8 cellular contexts compared by ENCODE assay signal in genomic region chr12:109863961-109864712, GRCh38. TPM values are rescaled to one million over a fixed set of nuclear protein-coding genes. Genes with fewer than 3 reads are reported as not detected.
DNase-seq lines count a peak whose midpoint lies in the region; ATAC-seq and TF ChIP-seq lines count a peak whose summit lies in the region.

No MANE protein-coding gene starts in this region.

- intact Hi-C loops in colonic mucosa (cut with DNase I) = no loop called here

- H3K27me3 ChIP-seq in colonic mucosa = no peaks in the 10 kb centered on the region

- peak overlapping the region in 1 of 2 donors; percentile 36 for H3K9ac ChIP-seq in colonic mucosa (ENCODE audit: low read depth in 2 of 2, low read length in 2 of 2)

- H3K27ac ChIP-seq in colonic mucosa = peak overlapping the region; percentile 86

- H3K9me3 ChIP-seq in colonic mucosa = no peaks in the 10 kb centered on the region

- ATAC-seq in HG02840 (IDR thresholded peaks at IDR 0.05; ENCODE audit: low FRiP score, unreplicated experiment) (no peak), HG02763 (IDR thresholded peaks at IDR 0.05; ENCODE audit: unreplicated experiment) (no peak), GM21367 (IDR thresholded peaks at IDR 0.05; ENCODE audit: unreplicated experiment) (no peak)

- TF ChIP-seq CTCF in NB4 (IDR thresholded peaks at IDR 0.05; ENCODE audit: low read depth, low read length) = no peak
- TF ChIP-seq CTCF in colonic mucosa (IDR thresholded peaks at IDR 0.05) = no peak

- TF ChIP-seq POLR2A in NB4 (IDR thresholded peaks at IDR 0.05; ENCODE audit: extremely low read depth, insufficient read length) = no peak

- H3K36me3 ChIP-seq in colonic mucosa = no peaks in the 10 kb centered on the region

- peaks cover 17% of the 10 kb centered on the region for H3K4me1 ChIP-seq in colonic mucosa

- H3K4me3 ChIP-seq in NB4 (ENCODE audit: low read depth, low read length) (no peak overlapping the region), colonic mucosa (no peak overlapping the region)

- DNase-seq in AG20443 (ENCODE audit: low spot score) = peak; percentile 37
- DNase-seq in NB4 (ENCODE audit: low read depth) = peak; percentile 85
- peak; percentile 84 for DNase-seq in colonic mucosa
- peak; percentile 17 for DNase-seq in mucosa of gallbladder (ENCODE audit: low spot score)
- DNase-seq in NCI-H446 treated with DMSO at 0.1 percent for 48 hours (lab: John Stamatoyannopoulos, UW) = no peak

RNA-seq across cellular contexts. Expression of gene GLTP, which starts 16.2 kb away (rescaled TPM):
- total RNA-seq in colonic mucosa (10 to 100 TPM; 72.0 to 76.3 TPM), mucosa of gallbladder (28.2 TPM)

RNA-seq across cellular contexts. Expression of gene TRPV4, which starts 30.9 kb away (rescaled TPM):
- total RNA-seq in colonic mucosa (under 1 TPM; 0.10 to 0.32 TPM), mucosa of gallbladder (2.1 TPM)

RNA-seq across cellular contexts. Expression of gene TCHP, which starts 35.9 kb away (rescaled TPM):
- total RNA-seq in colonic mucosa (10 to 100 TPM; 11.4 to 27.0 TPM), mucosa of gallbladder (18.8 TPM)
